Comparison of ENCODE assay signal across 11 cellular contexts in genomic region chr16:11824362-11824761, GRCh38. TPM values are rescaled to one million over a fixed set of nuclear protein-coding genes. Genes with fewer than 3 reads are reported as not detected.
A peak's percentile ranks its signal among the peaks of the same experiment; 100 is the strongest.
DNase-seq lines count a peak whose midpoint lies in the region; ATAC-seq and TF ChIP-seq lines count a peak whose summit lies in the region.
"Had no signal": no experiment of that assay in that cellular context is flagged by ENCODE, and none has a peak within 500 bp of the region (broad histone marks: within the 10 kb centered on the region; RNA-seq: fewer than 3 reads in every experiment).

No MANE protein-coding gene starts in this region.

- H3K9me2 ChIP-seq in PC-9 (ENCODE audit: insufficient read depth), result no peaks in the 10 kb centered on the region
- no peaks in the 10 kb centered on the region for H3K9me2 ChIP-seq in hepatocyte (replicated peaks; ENCODE audit: insufficient read depth)

- DNase-seq in GM04504 (ENCODE audit: low read depth) (peak; percentile 16), PC-9 (peak; percentile 14 to 65), hepatocyte (ENCODE audit: low spot score) (peak; percentile 46), spleen (peak; percentile 79), NCI-H2081 (lab: John Stamatoyannopoulos, UW) (no peak), NCI-H1092 treated with DMSO at 0.1 percent for 48 hours (lab: John Stamatoyannopoulos, UW) (no peak)
- DNase-seq: activated effector memory CD4-positive, alpha-beta T cell treated with anti-CD3 and anti-CD28 coated beads, Interleukin-2, amount 50 U/mL, for 16 hours; stimulated activated naive CD8-positive, alpha-beta T cell treated with anti-CD3 and anti-CD28 coated beads, Interleukin-15, Interleukin-2, amounts not matched to agents 100 U/mL and 50 U/mL, for 24 hours had no signal

- TF ChIP-seq POLR2A in spleen (IDR thresholded peaks at IDR 0.05), result no peak

- H3K9me3 ChIP-seq in PC-9 (ENCODE audit: insufficient read depth, low read depth) (no peaks in the 10 kb centered on the region), hepatocyte (ENCODE audit: low read depth) (no peaks in the 10 kb centered on the region), spleen (no peaks in the 10 kb centered on the region)

- TF ChIP-seq CTCF in PC-9 (conservative IDR thresholded peaks at IDR 0.05) (no peak), hepatocyte (IDR thresholded peaks at IDR 0.05; ENCODE audit: poor library complexity) (no peak), spleen (IDR thresholded peaks at IDR 0.05 in 8 of 11, conservative IDR thresholded peaks at IDR 0.05 in 3 of 11) (no peak)

- POLR2A ChIA-PET in PC-9 (lab: Charles Lee; ENCODE audit: unreplicated experiment), result no interaction called here

- BruUV-seq in PC-9 (replicated peaks; lab: Mats Ljungman, UMichigan), result no TSS peak

- H4K20me1 ChIP-seq in PC-9 (ENCODE audit: insufficient read depth) (no peaks in the 10 kb centered on the region), hepatocyte (ENCODE audit: insufficient read depth, poor library complexity, severe bottlenecking) (no peaks in the 10 kb centered on the region)

- H3K4me2 ChIP-seq in PC-9, result peak overlapping the region; percentile 25; the same call in 1 of the 2 replicates
- no peak overlapping the region for H3K4me2 ChIP-seq in hepatocyte

- ATAC-seq in GM21360 (IDR thresholded peaks at IDR 0.05; ENCODE audit: unreplicated experiment) (no peak), HG03045 (IDR thresholded peaks at IDR 0.05; ENCODE audit: unreplicated experiment) (no peak)
- ATAC-seq: stimulated activated naive CD8-positive, alpha-beta T cell treated with anti-CD3 and anti-CD28 coated beads, Interleukin-15, Interleukin-2, amounts not matched to agents 100 U/mL and 50 U/mL, for 24 hours had no signal

- WGBS in hepatocyte (ENCODE audit: low lambda C conversion rate, missing lambda C conversion rate), result 58% methylated on average over 5 of the region's 5 CpGs
- 34 to 65% (median 44%) methylated on average over 5 of the region's 5 CpGs for WGBS in spleen, 5 donors

- H3K27ac ChIP-seq in PC-9 (no peak overlapping the region; the same call in 1 of the 2 replicates), hepatocyte (peak overlapping the region; percentile 40), spleen (peak overlapping the region in 5 of 8 donors; percentile 56 to 66 (median 58))
- H3K27ac ChIP-seq: VCaP had no signal

- no peak overlapping the region for H2AFZ ChIP-seq in PC-9
- H2AFZ ChIP-seq in hepatocyte, result no peak overlapping the region

- no peaks in the 10 kb centered on the region for H3K27me3 ChIP-seq in PC-9 (ENCODE audit: insufficient read depth, low read depth)
- H3K27me3 ChIP-seq in hepatocyte, result no peaks in the 10 kb centered on the region
- no peaks in the 10 kb centered on the region for H3K27me3 ChIP-seq in spleen (replicated peaks in 1 of 7)

- H3F3A ChIP-seq in PC-9 (ENCODE audit: insufficient read depth, low read depth), result peaks cover 19% of the 10 kb centered on the region; the same call in 1 of the 2 replicates

- H3K79me2 ChIP-seq in PC-9 (ENCODE audit: low read depth) (no peaks in the 10 kb centered on the region), hepatocyte (no peaks in the 10 kb centered on the region)

- no peak overlapping the region for H3K4me3 ChIP-seq in PC-9
- H3K4me3 ChIP-seq in hepatocyte, result no peak overlapping the region
- no peak overlapping the region for H3K4me3 ChIP-seq in spleen

- intact Hi-C loops in PC-9 (cut with micrococcal nuclease; ENCODE audit: unreplicated experiment) (no loop called here), spleen (cut with DNase I; ENCODE audit: low total_unique reads) (no loop called here)

- H3K4me1 ChIP-seq in PC-9 (replicated peaks; ENCODE audit: insufficient read depth) (peaks cover 16% of the 10 kb centered on the region), hepatocyte (ENCODE audit: insufficient read depth) (peaks cover 3% of the 10 kb centered on the region), spleen (peaks cover 0 to 24% (median 6%) of the 10 kb centered on the region in 6 donors)

- CTCF ChIA-PET in PC-9 (lab: Charles Lee), result no interaction called here

- no peaks in the 10 kb centered on the region for H3K36me3 ChIP-seq in PC-9 (ENCODE audit: low read depth)
- no peaks in the 10 kb centered on the region for H3K36me3 ChIP-seq in hepatocyte (replicated peaks; ENCODE audit: insufficient read depth, low read depth)
- no peaks in the 10 kb centered on the region for H3K36me3 ChIP-seq in spleen

RNA-seq across cellular contexts. Expression of gene RSL1D1, which starts 27.0 kb away (rescaled TPM):
- total RNA-seq in PC-9 (2021) (172 and 226 TPM in 2 replicates), hepatocyte (138 and 162 TPM in 2 replicates), spleen (100 to 1,000 TPM in 6 of 7 donors, 10 to 100 TPM in 1; 85.8 to 135 (median 112) TPM)
- polyA plus RNA-seq in hepatocyte (138 and 142 TPM in 2 replicates), spleen (100 to 1,000 TPM in 2 of 3 donors, 10 to 100 TPM in 1; 75.6 to 124 (median 104) TPM)

RNA-seq across cellular contexts. Expression of gene ZC3H7A, which starts 27.3 kb away (rescaled TPM):
- total RNA-seq in PC-9 (2021) (52.3 and 63.5 TPM in 2 replicates), hepatocyte (38.0 and 40.3 TPM in 2 replicates), spleen (100 to 1,000 TPM in 3 of 7 donors, 10 to 100 TPM in 4; 77.1 to 118 (median 90.3) TPM)
- polyA plus RNA-seq in hepatocyte (34.1 and 34.9 TPM in 2 replicates), spleen (10 to 100 TPM; 28.7 to 41.6 (median 34.1) TPM)

Comparison
In these comparisons a context has a peak if more than half of its experiments do, and no peak if none do; other contexts are left out.
1. DNase-seq: peak in GM04504 (single experiment), PC-9 (2 of 2), hepatocyte (single experiment) and spleen (single experiment); none in NCI-H2081 (0 of 2) and NCI-H1092 treated with DMSO at 0.1 percent for 48 hours (single experiment).